Comparison of ENCODE assay signal across 2 cellular contexts in genomic region chr12:33296529-33296928, GRCh38.
TF ChIP-seq lines count a peak whose summit lies in the region.

No MANE protein-coding gene starts in this region.

TF ChIP-seq in Ishikawa, 13 proteins besides CTCF, POLR2A, EP300 and RAD21 (continued from another document):
- no peak for TF ChIP-seq USF1 (IDR thresholded peaks at IDR 0.05)
- TF ChIP-seq CEBPB (IDR thresholded peaks at IDR 0.05): no peak
- no peak for TF ChIP-seq TEAD4 (IDR thresholded peaks at IDR 0.05)
- TF ChIP-seq REST (IDR thresholded peaks at IDR 0.05; ENCODE audit: low read depth): no peak
- TF ChIP-seq EGR1 (IDR thresholded peaks at IDR 0.05): no peak
- TF ChIP-seq MAX (IDR thresholded peaks at IDR 0.05): no peak
- TF ChIP-seq FOXM1 (IDR thresholded peaks at IDR 0.05; ENCODE audit: borderline replicate concordance, low read depth): no peak
- no peak for TF ChIP-seq TCF12 (IDR thresholded peaks at IDR 0.05; ENCODE audit: low read depth)
- no peak for TF ChIP-seq TAF1 (IDR thresholded peaks at IDR 0.05; ENCODE audit: low read depth)
- TF ChIP-seq ZBTB7A (IDR thresholded peaks at IDR 0.05; ENCODE audit: low read depth): no peak

TF ChIP-seq in H1, 55 proteins besides CTCF, POLR2A, EP300 and RAD21 (continued from another document):
- no peak for TF ChIP-seq CHD7 (IDR thresholded peaks at IDR 0.05; ENCODE audit: insufficient replicate concordance, low read length)
- no peak for TF ChIP-seq TBP (IDR thresholded peaks at IDR 0.05; ENCODE audit: low read depth, low read length)
